ENCODE assay signal across 22 cellular contexts in genomic region chr10:49508654-49509053, GRCh38. TPM values are rescaled to one million over a fixed set of nuclear protein-coding genes. Genes with fewer than 3 reads are reported as not detected.
DNase-seq lines count a peak whose midpoint lies in the region; ATAC-seq, FAIRE-seq and TF ChIP-seq lines count a peak whose summit lies in the region.
"Had no signal": no experiment of that assay in that cellular context is flagged by ENCODE, and none has a peak within 500 bp of the region (broad histone marks: within the 10 kb centered on the region; RNA-seq: fewer than 3 reads in every experiment).

No MANE protein-coding gene starts in this region.

- FAIRE-seq in HepG2 (lab: Jason Lieb, UNC) = no peak

- no peak for TF ChIP-seq RAD21 in HepG2 (CRISPR knock-in tag; IDR thresholded peaks at IDR 0.05)

- H3K4me1 ChIP-seq in prostate gland (replicated peaks) = no peaks in the 10 kb centered on the region
- H3K4me1 ChIP-seq in HepG2 (ENCODE audit: insufficient read depth, low read length) = no peaks in the 10 kb centered on the region
- H3K4me1 ChIP-seq: adrenal gland, SJCRH30 had no signal

- H3K27me3 Mint-ChIP-seq in activated naive CD8-positive, alpha-beta T cell treated with anti-CD3 and anti-CD28 coated beads, Interleukin-2, amount 10 ng/mL, durations not matched to agents 7 days and 5 days = peaks cover 3% of the 10 kb centered on the region
- H3K27me3 Mint-ChIP-seq in activated naive CD8-positive, alpha-beta T cell treated with anti-CD3 and anti-CD28 coated beads for 36 hours = peaks cover 28% of the 10 kb centered on the region

- H3K27me3 ChIP-seq in prostate gland (replicated peaks; ENCODE audit: insufficient read depth) = no peaks in the 10 kb centered on the region
- no peaks in the 10 kb centered on the region; a peak in 1 of 5 replicates for H3K27me3 ChIP-seq in HepG2 (ENCODE audit: control insufficient read depth in 1 of 2, insufficient read depth in 2 of 2, low read length in 2 of 2)
- H3K27me3 ChIP-seq: adrenal gland, SJCRH30, suprapubic skin had no signal

- peak overlapping the region; percentile 74 for H3K27ac ChIP-seq in angular gyrus (ENCODE audit: low read depth, low read length)
- H3K27ac ChIP-seq in prostate gland = no peak overlapping the region
- H3K27ac ChIP-seq in HepG2 (ENCODE audit: extremely low read length, insufficient read depth, low read length) = no peak overlapping the region
- H3K27ac ChIP-seq: adrenal gland, GM23248, SJCRH30, suprapubic skin had no signal

- H3K9me3 Mint-ChIP-seq in activated naive CD8-positive, alpha-beta T cell treated with anti-CD3 and anti-CD28 coated beads, Interleukin-2, amount 10 ng/mL, durations not matched to agents 7 days and 5 days = no peaks in the 10 kb centered on the region
- no peaks in the 10 kb centered on the region for H3K9me3 Mint-ChIP-seq in activated naive CD8-positive, alpha-beta T cell treated with anti-CD3 and anti-CD28 coated beads for 36 hours
- H3K9me3 Mint-ChIP-seq: activated T-cell treated with anti-CD3 and anti-CD28 coated beads, Interleukin-2, amount 50 U/mL, for 24 hours had no signal

- H3K36me3 ChIP-seq in prostate gland (no peaks in the 10 kb centered on the region), HepG2 (replicated peaks in 1 of 2; ENCODE audit: control insufficient read depth in 1 of 2, insufficient read depth in 2 of 2, low read length in 2 of 2) (no peaks in the 10 kb centered on the region)
- H3K36me3 ChIP-seq: adrenal gland, SJCRH30 had no signal

- 0 out of 2 replicates have a peak, but pooled peaks cover 4% of the 10 kb centered on the region for H4K20me1 ChIP-seq in HepG2 (ENCODE audit: insufficient read depth, low read length)

- 36% methylated on average over 4 of the region's 4 CpGs for WGBS in prostate gland
- 93% methylated on average over 2 of the region's 4 CpGs for WGBS in HepG2 (ENCODE audit: low lambda C conversion rate)

- ATAC-seq in activated naive CD8-positive, alpha-beta T cell treated with anti-CD3 and anti-CD28 coated beads, Interleukin-2, amount 10 ng/mL, durations not matched to agents 7 days and 5 days (ENCODE audit: low read depth) = no peak
- peak; percentile 40 for ATAC-seq in HG02610 (IDR thresholded peaks at IDR 0.05; ENCODE audit: unreplicated experiment)
- no peak for ATAC-seq in HG03095 (IDR thresholded peaks at IDR 0.05; ENCODE audit: unreplicated experiment)
- ATAC-seq in HG03520 (IDR thresholded peaks at IDR 0.05; ENCODE audit: unreplicated experiment) = no peak
- ATAC-seq in HepG2 = no peak
- ATAC-seq: sciatic nerve had no signal

- H3K9me3 ChIP-seq in prostate gland (no peaks in the 10 kb centered on the region), HepG2 (ENCODE audit: low read length) (no peaks in the 10 kb centered on the region)
- H3K9me3 ChIP-seq: adrenal gland, SJCRH30, suprapubic skin had no signal

- no peak for TF ChIP-seq POLR2A in prostate gland (IDR thresholded peaks at IDR 0.05)
- TF ChIP-seq POLR2A in HepG2 (IDR thresholded peaks at IDR 0.05; ENCODE audit: insufficient read depth in 1 of 2, low read depth in 2 of 2, low read length in 2 of 2) = no peak

- TF ChIP-seq CTCF in prostate gland (IDR thresholded peaks at IDR 0.05) (no peak), HepG2 (CRISPR knock-in tag; IDR thresholded peaks at IDR 0.05) (no peak)

- H2AFZ ChIP-seq in HepG2 (ENCODE audit: low read length) = no peak overlapping the region
- H2AFZ ChIP-seq: GM23248 had no signal

- POLR2A ChIA-PET in activated naive CD8-positive, alpha-beta T cell treated with anti-CD3 and anti-CD28 coated beads, Interleukin-2, amount 10 ng/mL, durations not matched to agents 7 days and 5 days (lab: Charles Lee) = no interaction called here
- POLR2A ChIA-PET in HepG2 (lab: Yijun Ruan, JAX) = no interaction called here

- H3K4me3 ChIP-seq in prostate gland (no peak overlapping the region), HepG2 (replicated peaks in 1 of 3; ENCODE audit: insufficient read depth in 1 of 3, low read depth in 2 of 3, low read length in 3 of 3) (no peak overlapping the region)
- H3K4me3 ChIP-seq: adrenal gland, GM23248, SJCRH30, suprapubic skin had no signal

- H3K27ac Mint-ChIP-seq in activated naive CD8-positive, alpha-beta T cell treated with anti-CD3 and anti-CD28 coated beads, Interleukin-2, amount 10 ng/mL, durations not matched to agents 7 days and 5 days = no peak overlapping the region
- no peak overlapping the region for H3K27ac Mint-ChIP-seq in activated naive CD8-positive, alpha-beta T cell treated with anti-CD3 and anti-CD28 coated beads for 36 hours

- CTCF ChIA-PET in HepG2 (lab: Yijun Ruan, JAX; ENCODE audit: low intra/inter-chr PET ratio, low total read pairs) = no interaction called here

- no peaks in the 10 kb centered on the region for H3K79me2 ChIP-seq in HepG2 (ENCODE audit: insufficient read depth, low read length)

- peak overlapping the region; percentile 45 for H3K4me3 Mint-ChIP-seq in activated naive CD8-positive, alpha-beta T cell treated with anti-CD3 and anti-CD28 coated beads, Interleukin-2, amount 10 ng/mL, durations not matched to agents 7 days and 5 days
- no peak overlapping the region for H3K4me3 Mint-ChIP-seq in activated naive CD8-positive, alpha-beta T cell treated with anti-CD3 and anti-CD28 coated beads for 36 hours
- H3K4me3 Mint-ChIP-seq: activated T-cell treated with anti-CD3 and anti-CD28 coated beads, Interleukin-2, amount 50 U/mL, for 24 hours had no signal

- H3K9ac ChIP-seq in HepG2 (ENCODE audit: insufficient read depth, low read depth, low read length) = no peak overlapping the region
- H3K9ac ChIP-seq: GM23248 had no signal

- peaks cover 7% of the 10 kb centered on the region for H3K36me3 Mint-ChIP-seq in activated naive CD8-positive, alpha-beta T cell treated with anti-CD3 and anti-CD28 coated beads, Interleukin-2, amount 10 ng/mL, durations not matched to agents 7 days and 5 days
- H3K36me3 Mint-ChIP-seq in activated naive CD8-positive, alpha-beta T cell treated with anti-CD3 and anti-CD28 coated beads for 36 hours = peaks cover 27% of the 10 kb centered on the region

- in situ Hi-C loops in HepG2 (cut with HindIII; ENCODE audit: extremely low pct_ligation_motif_present, low pct_unique_long_range_greater_than_20kb) = no loop called here

- no TSS peak for BruUV-seq in HepG2 (replicated peaks; lab: Mats Ljungman, UMichigan)

- intact Hi-C loops in prostate gland (cut with DNase I) (no loop called here), HepG2 (cut with micrococcal nuclease; ENCODE audit: unreplicated experiment) (no loop called here)

- no peak for DNase-seq in activated naive CD8-positive, alpha-beta T cell treated with anti-CD3 and anti-CD28 coated beads, Interleukin-2, amount 10 ng/mL, durations not matched to agents 7 days and 5 days
- DNase-seq in activated naive CD8-positive, alpha-beta T cell treated with anti-CD3 and anti-CD28 coated beads for 36 hours = no peak
- peak; percentile 15 for DNase-seq in prostate gland (ENCODE audit: low spot score)
- DNase-seq in HepG2 (ENCODE audit: low spot score) = no peak
- DNase-seq: activated T-cell treated with anti-CD3 and anti-CD28 coated beads, Interleukin-2, amount 50 U/mL, for 24 hours; adrenal gland; COR-L47; GM23248; KBM-7; kidney glomerular epithelial cell; NCI-H1092; NCI-H2081 treated with DMSO at 0.1 percent for 48 hours; NCI-H526; OCI-M1; SJCRH30; stimulated activated CD4-positive, alpha-beta T cell treated with anti-CD3 and anti-CD28 coated beads, Interleukin-2, amount 100 ng/mL, for 24 hours had no signal

- no peak overlapping the region for H3K4me2 ChIP-seq in HepG2 (ENCODE audit: low read depth, low read length)

- peaks cover 24% of the 10 kb centered on the region for H3K4me1 Mint-ChIP-seq in activated naive CD8-positive, alpha-beta T cell treated with anti-CD3 and anti-CD28 coated beads, Interleukin-2, amount 10 ng/mL, durations not matched to agents 7 days and 5 days
- H3K4me1 Mint-ChIP-seq in activated naive CD8-positive, alpha-beta T cell treated with anti-CD3 and anti-CD28 coated beads for 36 hours = peaks cover 27% of the 10 kb centered on the region

- no peak for TF ChIP-seq EP300 in HepG2 (IDR thresholded peaks at IDR 0.05; ENCODE audit: low read depth in 2 of 2, low read length in 2 of 2)
- no peak for TF ChIP-seq EP300 in HepG2 (CRISPR knock-in tag; IDR thresholded peaks at IDR 0.05; ENCODE audit: borderline replicate concordance)

TF ChIP-seq in HepG2, 621 proteins besides CTCF, POLR2A, EP300 and RAD21 (continues in another document):
- TF ChIP-seq ZNF746 (CRISPR knock-in tag; IDR thresholded peaks at IDR 0.05) = no peak
- TF ChIP-seq ZNF775 (CRISPR knock-in tag; IDR thresholded peaks at IDR 0.05; ENCODE audit: borderline replicate concordance) = no peak
- no peak for TF ChIP-seq ZNF724P (CRISPR knock-in tag; IDR thresholded peaks at IDR 0.05; ENCODE audit: borderline replicate concordance)
- no peak for TF ChIP-seq RARG (CRISPR knock-in tag; IDR thresholded peaks at IDR 0.05; ENCODE audit: low read depth)
- no peak for TF ChIP-seq MED13 (CRISPR knock-in tag; IDR thresholded peaks at IDR 0.05)

RNA-seq across cellular contexts. Expression of gene ERCC6, which starts 30.3 kb away (rescaled TPM):
- total RNA-seq in activated naive CD8-positive, alpha-beta T cell treated with anti-CD3 and anti-CD28 coated beads, Interleukin-2, amount 10 ng/mL, durations not matched to agents 7 days and 5 days = 10 to 100 TPM; 31.8 to 34.8 TPM
- total RNA-seq in activated naive CD8-positive, alpha-beta T cell treated with anti-CD3 and anti-CD28 coated beads for 36 hours = 10 to 100 TPM; 14.2 to 22.1 TPM
- total RNA-seq in prostate gland (10 to 100 TPM; 18.5 to 45.5 TPM), HepG2 (2016; rRNA removed; fragmentation: Illumina TruSeq; extraction: Trizol) (9.8 and 11.8 TPM in 2 replicates)
- 9.6 and 11.6 TPM in 2 replicates for total RNA-seq in HepG2 (2016; cell fraction: cytosol; rRNA removed; fragmentation: Illumina TruSeq; extraction: Trizol; ENCODE audit: low read depth)
- 9.2 and 11.5 TPM in 2 replicates for total RNA-seq in HepG2 (2016; cell fraction: insoluble cytoplasmic fraction; rRNA removed; fragmentation: Illumina TruSeq; extraction: Trizol)
- total RNA-seq in HepG2 (2016; cell fraction: membrane; rRNA removed; fragmentation: Illumina TruSeq; extraction: Trizol) = 3.1 and 3.4 TPM in 2 replicates
- 11.7 and 15.3 TPM in 2 replicates for total RNA-seq in HepG2 (2016; cell fraction: nucleus; rRNA removed; fragmentation: Illumina TruSeq; extraction: Trizol)
- polyA plus RNA-seq in HepG2 (2011; rRNA removed) = 4.8 and 5.1 TPM in 2 replicates
- polyA plus RNA-seq in HepG2 (2011; cell fraction: cytosol; rRNA removed) = 2.0 and 3.0 TPM in 2 replicates
- polyA plus RNA-seq in HepG2 (2011; cell fraction: nucleus; rRNA removed) = 7.4 and 10.0 TPM in 2 replicates
- polyA plus RNA-seq in HepG2 (2012) = 3.7 and 4.9 TPM in 2 replicates
- 0.33 and 0.57 TPM in 2 replicates for polyA plus RNA-seq in HepG2 (2016; cell fraction: cytosol; fragmentation: Illumina TruSeq; extraction: Trizol; ENCODE audit: low read depth)
- 5.4 and 6.2 TPM in 2 replicates for polyA plus RNA-seq in HepG2 (2016; cell fraction: insoluble cytoplasmic fraction; fragmentation: Illumina TruSeq; extraction: Trizol; ENCODE audit: low read depth)
- 0.66 and 0.81 TPM in 2 replicates for polyA plus RNA-seq in HepG2 (2016; cell fraction: membrane; fragmentation: Illumina TruSeq; extraction: Trizol; ENCODE audit: low read depth)
- 8.3 TPM in 2 replicates for polyA plus RNA-seq in HepG2 (2016; cell fraction: nucleus; fragmentation: Illumina TruSeq; extraction: Trizol; ENCODE audit: insufficient read depth, low read depth)
- 38.4 and 115 TPM in 2 replicates for polyA minus RNA-seq in HepG2 (2011; rRNA and poly(A)+ RNA removed; ENCODE audit: low replicate concordance)
- polyA minus RNA-seq in HepG2 (2011; cell fraction: cytosol; rRNA and poly(A)+ RNA removed) = 5.5 and 8.2 TPM in 2 replicates
- 37.0 and 38.9 TPM in 2 replicates for polyA minus RNA-seq in HepG2 (2011; cell fraction: nucleus; rRNA and poly(A)+ RNA removed)
